ENCODE assay signal across 8 cellular contexts in genomic region chr6:90295854-90296345, GRCh38. TPM values are rescaled to one million over a fixed set of nuclear protein-coding genes. Genes with fewer than 3 reads are reported as not detected.
A peak's percentile ranks its signal among the peaks of the same experiment; 100 is the strongest.
DNase-seq lines count a peak whose midpoint lies in the region; ATAC-seq and TF ChIP-seq lines count a peak whose summit lies in the region.

No MANE protein-coding gene starts in this region.

- peaks cover 8 to 34% of the 10 kb centered on the region in 2 donors for H3K36me3 Mint-ChIP-seq in activated naive CD4-positive, alpha-beta T cell treated with anti-CD3 and anti-CD28 coated beads, Interleukin-2, amount 50 U/mL, for 72 hours
- no peaks in the 10 kb centered on the region for H3K36me3 Mint-ChIP-seq in glutamatergic neuron (ENCODE audit: unreplicated experiment)

- ATAC-seq in GM18907 (IDR thresholded peaks at IDR 0.05; ENCODE audit: unreplicated experiment) = peak; percentile 48
- ATAC-seq in activated naive CD4-positive, alpha-beta T cell treated with anti-CD3 and anti-CD28 coated beads, Interleukin-2, amount 50 U/mL, for 72 hours = peak; percentile 39 to 62

- no peaks in the 10 kb centered on the region for H3K36me3 ChIP-seq in tibial nerve

- H3K27me3 ChIP-seq in tibial nerve = no peaks in the 10 kb centered on the region

- peak; percentile 60 for DNase-seq in 8988T
- DNase-seq in HS-5 (ENCODE audit: low read depth) = peak; percentile 43
- peak; percentile 16 for DNase-seq in SHP77 treated with DMSO at 0.1 percent for 48 hours (lab: John Stamatoyannopoulos, UW)
- peak; percentile 62 to 75 for DNase-seq in activated naive CD4-positive, alpha-beta T cell treated with anti-CD3 and anti-CD28 coated beads, Interleukin-2, amount 50 U/mL, for 72 hours (ENCODE audit: low spot score in 2 of 2)
- DNase-seq in glutamatergic neuron = peak; percentile 68
- DNase-seq in occipital lobe (lab: John Stamatoyannopoulos, UW) = peak; percentile 36
- peak; percentile 57 to 70 for DNase-seq in tibial nerve (ENCODE audit: low spot score in 2 of 2)

- no peaks in the 10 kb centered on the region for H3K9me3 ChIP-seq in tibial nerve

- peak; percentile 60 to 78 for TF ChIP-seq POLR2A in tibial nerve (IDR thresholded peaks at IDR 0.05)

- peaks cover 12% of the 10 kb centered on the region for H3K27me3 Mint-ChIP-seq in glutamatergic neuron (ENCODE audit: unreplicated experiment)

- H3K27ac Mint-ChIP-seq in activated naive CD4-positive, alpha-beta T cell treated with anti-CD3 and anti-CD28 coated beads, Interleukin-2, amount 50 U/mL, for 72 hours = peak overlapping the region; percentile 84 to 94
- peak overlapping the region; percentile 86 for H3K27ac Mint-ChIP-seq in glutamatergic neuron (ENCODE audit: unreplicated experiment)

- no peaks in the 10 kb centered on the region for H3K9me3 Mint-ChIP-seq in activated naive CD4-positive, alpha-beta T cell treated with anti-CD3 and anti-CD28 coated beads, Interleukin-2, amount 50 U/mL, for 72 hours
- H3K9me3 Mint-ChIP-seq in glutamatergic neuron (ENCODE audit: unreplicated experiment) = peaks cover 14% of the 10 kb centered on the region

- H3K27ac ChIP-seq in tibial nerve = peak overlapping the region; percentile 90 to 99 (median 97)

- TF ChIP-seq CTCF in glutamatergic neuron (IDR thresholded peaks at IDR 0.05; ENCODE audit: partially characterized antibody, unreplicated experiment) (peak; percentile 5), tibial nerve (IDR thresholded peaks at IDR 0.05) (peak in 4 of 5 experiments; percentile 6 to 60 (median 43))

- WGBS in tibial nerve, 2 donors = 0 to 1% methylated on average over 6 to 48 of the region's 59 CpGs

- TF ChIP-seq EP300 in tibial nerve (IDR thresholded peaks at IDR 0.05) = peak in 1 of 2 donors; percentile 89

- peak overlapping the region; percentile 95 for H3K4me3 Mint-ChIP-seq in glutamatergic neuron (ENCODE audit: unreplicated experiment)

- peak overlapping the region; percentile 77 to 99 (median 88) for H3K4me3 ChIP-seq in tibial nerve

- peaks cover 0 to 37% (median 5%) of the 10 kb centered on the region in 4 donors for H3K4me1 ChIP-seq in tibial nerve

- H3K4me1 Mint-ChIP-seq in glutamatergic neuron (ENCODE audit: low read depth, unreplicated experiment) = peaks cover 32% of the 10 kb centered on the region

RNA-seq across cellular contexts. Expression of gene BACH2, which starts 0.7 kb away (rescaled TPM):
- total RNA-seq in activated naive CD4-positive, alpha-beta T cell treated with anti-CD3 and anti-CD28 coated beads, Interleukin-2, amount 50 U/mL, for 72 hours = 10 to 100 TPM; 48.7 to 90.8 TPM
- total RNA-seq in glutamatergic neuron (ENCODE audit: unreplicated experiment) = 96.4 TPM
- total RNA-seq in occipital lobe = 65.4 TPM
- 10 to 100 TPM in 2 of 4 donors, 1 to 10 TPM in 2; 4.4 to 11.1 (median 8.4) TPM for total RNA-seq in tibial nerve

Comparison
In these comparisons a context has a peak if more than half of its experiments do, and no peak if none do; other contexts are left out.
1. Peak in every context shown above with its lines: DNase-seq, ATAC-seq, H3K4me3 ChIP-seq and H3K27ac ChIP-seq.
2. DNase-seq: peak in every context shown above with its lines; median percentile 68 in activated naive CD4-positive, alpha-beta T cell treated with anti-CD3 and anti-CD28 coated beads, Interleukin-2, amount 50 U/mL, for 72 hours; 68 in glutamatergic neuron; 64 in tibial nerve; 60 in 8988T; 43 in HS-5; 36 in occipital lobe; 16 in SHP77 treated with DMSO at 0.1 percent for 48 hours.